In the genomic region with DNA sequence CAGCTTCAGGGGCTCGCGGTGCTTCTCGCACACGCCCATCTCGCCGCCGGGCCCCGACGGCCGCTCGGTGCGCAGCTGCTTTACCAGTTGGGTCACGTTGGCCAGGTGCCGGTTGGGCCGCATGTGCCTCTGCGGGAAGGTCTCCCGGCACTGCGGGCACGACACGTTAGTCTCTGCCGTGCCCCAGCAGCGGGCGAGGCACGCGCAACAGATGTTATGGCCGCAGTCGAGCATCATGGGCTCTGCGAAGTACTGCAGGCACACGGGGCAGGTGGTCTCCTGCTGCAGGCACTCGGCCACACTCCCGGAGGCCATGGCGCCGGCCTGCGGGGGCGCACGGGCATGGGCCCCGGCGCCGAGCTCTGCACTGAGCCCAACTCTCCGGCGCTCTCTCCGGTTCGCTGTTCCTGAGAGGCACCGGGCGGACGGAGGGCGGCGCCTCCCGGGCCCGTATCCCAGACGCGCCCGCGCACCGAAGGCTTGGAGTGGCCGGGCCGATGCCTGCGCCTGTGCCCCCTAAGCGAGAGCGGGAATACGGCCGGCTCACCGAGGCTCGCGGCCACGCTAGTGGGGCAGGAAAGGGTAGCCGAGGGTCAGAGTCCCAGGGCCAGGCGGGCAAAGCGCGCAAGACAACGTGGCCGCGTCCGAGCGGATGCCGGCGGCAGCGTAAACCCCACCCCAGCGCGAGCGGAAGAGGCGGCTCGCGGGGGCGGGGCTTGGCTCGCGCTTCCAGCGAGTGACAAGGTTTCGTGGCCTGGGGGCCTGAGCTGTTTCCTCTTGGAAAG, we compare ENCODE assay signal across 8 cellular contexts. TPM values are rescaled to one million over a fixed set of nuclear protein-coding genes. Genes with fewer than 3 reads are reported as not detected.
DNase-seq lines count a peak whose midpoint lies in the region; ATAC-seq and TF ChIP-seq lines count a peak whose summit lies in the region.

A gene with protein sequence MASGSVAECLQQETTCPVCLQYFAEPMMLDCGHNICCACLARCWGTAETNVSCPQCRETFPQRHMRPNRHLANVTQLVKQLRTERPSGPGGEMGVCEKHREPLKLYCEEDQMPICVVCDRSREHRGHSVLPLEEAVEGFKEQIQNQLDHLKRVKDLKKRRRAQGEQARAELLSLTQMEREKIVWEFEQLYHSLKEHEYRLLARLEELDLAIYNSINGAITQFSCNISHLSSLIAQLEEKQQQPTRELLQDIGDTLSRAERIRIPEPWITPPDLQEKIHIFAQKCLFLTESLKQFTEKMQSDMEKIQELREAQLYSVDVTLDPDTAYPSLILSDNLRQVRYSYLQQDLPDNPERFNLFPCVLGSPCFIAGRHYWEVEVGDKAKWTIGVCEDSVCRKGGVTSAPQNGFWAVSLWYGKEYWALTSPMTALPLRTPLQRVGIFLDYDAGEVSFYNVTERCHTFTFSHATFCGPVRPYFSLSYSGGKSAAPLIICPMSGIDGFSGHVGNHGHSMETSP (minus strand): TSS at position 668 of the 785 bp plus-strand sequence. CDS start 353 bp downstream, at position 315.

- H3K36me3 ChIP-seq in aorta (ENCODE audit: control insufficient read depth in 1 of 2, insufficient read depth in 2 of 2, low read length in 1 of 2), result peaks cover 0 to 5% of the 10 kb centered on the region in 2 donors

- peak within 1 kb of the TSS; percentile 92 for H3K4me3 Mint-ChIP-seq in T-helper 17 cell

- H3K9me3 ChIP-seq in T-helper 17 cell (ENCODE audit: control insufficient read depth, low read length, poor library complexity, severe bottlenecking), result no peaks in the 10 kb centered on the region
- no peaks in the 10 kb centered on the region for H3K9me3 ChIP-seq in right cardiac atrium (ENCODE audit: control insufficient read depth, low read length)
- no peaks in the 10 kb centered on the region for H3K9me3 ChIP-seq in aorta (ENCODE audit: control insufficient read depth, low read length)

- no peaks in the 10 kb centered on the region for H3K27me3 Mint-ChIP-seq in T-helper 17 cell

- H3K36me3 Mint-ChIP-seq in T-helper 17 cell (ENCODE audit: low read depth), result peaks cover 2% of the 10 kb centered on the region

- ATAC-seq in HG02623 (IDR thresholded peaks at IDR 0.05; ENCODE audit: unreplicated experiment), result peak; percentile 89
- ATAC-seq in T-helper 17 cell, result peak; percentile 82
- peak; percentile 97 for ATAC-seq in right cardiac atrium
- peak; percentile 97 for ATAC-seq in aorta (ENCODE audit: low FRiP score)

- peak within 1 kb of the TSS; percentile 50 for H3K4me3 ChIP-seq in right cardiac atrium (ENCODE audit: low read length)
- H3K4me3 ChIP-seq in aorta (ENCODE audit: low read length in 2 of 2), result peak within 1 kb of the TSS; percentile 69 to 97

- TF ChIP-seq CTCF in GM13976 (IDR thresholded peaks at IDR 0.05; ENCODE audit: borderline replicate concordance, control extremely low read depth, extremely low read depth, insufficient read depth, missing control alignments), result no peak

- peaks cover 29% of the 10 kb centered on the region for H3K4me1 Mint-ChIP-seq in T-helper 17 cell

- DNase-seq in GM13976 (ENCODE audit: low spot score), result peak; percentile 93
- DNase-seq in NCI-H1105 (lab: John Stamatoyannopoulos, UW), result peak; percentile 88
- peak; percentile 61 to 72 (median 67) for DNase-seq in T-helper 17 cell
- peak; percentile 18 to 90 (median 82) for DNase-seq in anterior cingulate cortex (lab: John Stamatoyannopoulos, UW)
- DNase-seq in right cardiac atrium, result peak; percentile 95 to 98 (median 97)
- peak; percentile 89 for DNase-seq in putamen (ENCODE audit: low spot score)
- peak; percentile 95 to 96 for DNase-seq in aorta

- H3K27me3 ChIP-seq in right cardiac atrium (ENCODE audit: control insufficient read depth, insufficient read depth), result no peaks in the 10 kb centered on the region
- no peaks in the 10 kb centered on the region for H3K27me3 ChIP-seq in aorta (ENCODE audit: control insufficient read depth in 1 of 2, insufficient read depth in 2 of 2, low read length in 1 of 2)

- WGBS in right cardiac atrium, result under 1% methylated on average over 89 of the region's 89 CpGs
- 0% methylated on average over 76 to 89 of the region's 89 CpGs for WGBS in aorta, 2 donors

- in situ Hi-C loops in GM13976 (cut with MboI; ENCODE audit: low sequenced_read_pairs, unreplicated experiment), result no loop called here

- intact Hi-C loops in right cardiac atrium (cut with DNase I) (loop anchor here in 2 of 4 donors (5.0 to 10.0 kb wide), 3 partner anchors 64 to 1449 kb away; a partner anchor contains a TSS), aorta (cut with DNase I) (no loop called here)

- peaks cover 2% of the 10 kb centered on the region for H3K4me1 ChIP-seq in right cardiac atrium (ENCODE audit: control insufficient read depth, insufficient read depth, low read length)
- H3K4me1 ChIP-seq in aorta (ENCODE audit: control insufficient read depth in 1 of 2, insufficient read depth in 2 of 2, low read length in 2 of 2), result no peaks in the 10 kb centered on the region

- H3K27ac ChIP-seq in right cardiac atrium (ENCODE audit: low read length) (peak within 1 kb of the TSS; percentile 96), aorta (ENCODE audit: low read depth in 1 of 2, low read length in 2 of 2) (peak within 1 kb of the TSS; percentile 69 to 93)

- H3K27ac Mint-ChIP-seq in T-helper 17 cell, result peak within 1 kb of the TSS; percentile 95

RNA-seq across cellular contexts. Expression of the gene that starts here (rescaled TPM):
- 10 to 100 TPM; 21.9 to 22.0 TPM for total RNA-seq in T-helper 17 cell
- 10 to 100 TPM; 17.9 to 23.1 (median 22.0) TPM for total RNA-seq in right cardiac atrium
- 16.8 TPM for polyA plus RNA-seq in right cardiac atrium
- 10 to 100 TPM; 42.0 to 56.0 TPM for total RNA-seq in aorta
- polyA plus RNA-seq in aorta, result 10 to 100 TPM; 19.3 to 38.8 TPM

Comparison
In these comparisons a context has a peak if more than half of its experiments do, and no peak if none do; other contexts are left out.
1. Peak in every context shown above with its lines: DNase-seq, ATAC-seq, H3K4me3 ChIP-seq and H3K27ac ChIP-seq.